Comparison of ENCODE assay signal across 13 cellular contexts in the genomic region with DNA sequence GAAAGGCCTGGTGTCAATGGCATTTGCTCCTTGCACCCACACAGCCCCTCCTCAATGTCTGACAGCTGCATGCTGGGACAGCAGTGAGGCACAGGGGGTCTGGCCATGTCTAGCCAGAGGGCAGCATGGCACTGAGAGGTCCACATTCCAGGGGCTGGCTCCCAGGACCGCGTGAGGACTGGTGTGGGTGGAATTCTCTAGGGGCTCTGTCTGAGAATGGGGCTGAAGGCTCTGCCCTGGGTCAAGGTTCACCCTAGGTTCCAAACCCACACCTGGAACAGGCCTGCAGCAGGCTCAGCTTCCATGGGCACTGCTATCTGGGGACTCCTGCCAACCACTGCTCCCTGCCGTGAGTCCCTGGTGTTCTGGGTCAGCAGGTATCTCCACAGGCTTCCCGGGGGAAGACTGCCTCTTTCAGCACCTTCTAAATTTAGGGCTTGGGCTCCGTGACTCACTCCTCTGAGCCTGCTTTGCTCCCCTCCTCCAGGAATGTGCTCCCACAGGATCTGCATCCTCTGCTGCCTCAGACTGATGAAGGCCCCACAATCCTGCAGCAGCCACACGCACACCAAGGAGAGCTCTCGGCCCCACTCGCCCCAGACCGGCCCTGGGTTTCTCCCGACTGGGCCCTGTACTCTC. TPM values are rescaled to one million over a fixed set of nuclear protein-coding genes. Genes with fewer than 3 reads are reported as not detected.
DNase-seq lines count a peak whose midpoint lies in the region; ATAC-seq and TF ChIP-seq lines count a peak whose summit lies in the region.
"Had no signal": no experiment of that assay in that cellular context is flagged by ENCODE, and none has a peak within 500 bp of the region (broad histone marks: within the 10 kb centered on the region; RNA-seq: fewer than 3 reads in every experiment).

No MANE protein-coding gene starts in this region.

- no peak overlapping the region for H3K14ac ChIP-seq in neuronal stem cell (ENCODE audit: low read length)

- H3K4me1 ChIP-seq in liver (ENCODE audit: control insufficient read depth in 4 of 4, insufficient read depth in 4 of 4, low read length in 3 of 4) = peaks cover 16 to 59% (median 50%) of the 10 kb centered on the region in 4 donors
- H3K4me1 ChIP-seq in uterus = peaks cover 8 to 9% of the 10 kb centered on the region in 2 donors
- peaks cover 24% of the 10 kb centered on the region for H3K4me1 ChIP-seq in Karpas-422 (ENCODE audit: low read length)
- H3K4me1 ChIP-seq in neuronal stem cell (ENCODE audit: control insufficient read depth in 2 of 2, insufficient read depth in 1 of 2, low read depth in 1 of 2, low read length in 2 of 2) = peaks cover 15 to 18% of the 10 kb centered on the region in 2 donors

- no peak overlapping the region for H2BK15ac ChIP-seq in neuronal stem cell (ENCODE audit: low read length)

- no peaks in the 10 kb centered on the region for H3K36me3 Mint-ChIP-seq in activated naive CD4-positive, alpha-beta T cell treated with anti-CD3 and anti-CD28 coated beads, Interleukin-2, amount 50 U/mL, for 24 hours
- H3K36me3 Mint-ChIP-seq: naive thymus-derived CD8-positive, alpha-beta T cell had no signal

- H2BK120ac ChIP-seq in neuronal stem cell (ENCODE audit: low read depth, low read length) = no peak overlapping the region

- no peak for DNase-seq in activated naive CD4-positive, alpha-beta T cell treated with anti-CD3 and anti-CD28 coated beads, Interleukin-2, amount 50 U/mL, for 16 hours
- DNase-seq in coronary artery (ENCODE audit: low spot score) (no peak), uterus (peak in 1 of 2 donors; percentile 70), Karpas-422 (no peak), neuronal stem cell (ENCODE audit: low spot score) (no peak)
- DNase-seq: activated CD4-positive, alpha-beta T cell treated with anti-CD3 and anti-CD28 coated beads, Interleukin-2, amount 50 U/mL, for 48 hours; naive thymus-derived CD8-positive, alpha-beta T cell; stimulated activated CD4-positive, alpha-beta T cell treated with anti-CD3 and anti-CD28 coated beads, Interleukin-2, amount 100 ng/mL, for 48 hours; transverse colon had no signal

- no peak overlapping the region for H2BK12ac ChIP-seq in neuronal stem cell (ENCODE audit: low read length)

- TF ChIP-seq CTCF in coronary artery (IDR thresholded peaks at IDR 0.05) (no peak), liver (IDR thresholded peaks at IDR 0.05; ENCODE audit: low read depth, low read length, missing input control) (no peak), uterus (IDR thresholded peaks at IDR 0.05) (no peak)

- no peak overlapping the region for H2BK5ac ChIP-seq in neuronal stem cell (ENCODE audit: low read length)

- peaks cover 1% of the 10 kb centered on the region for H3K79me1 ChIP-seq in neuronal stem cell (ENCODE audit: low read depth, low read length)

- no peak overlapping the region for H4K91ac ChIP-seq in neuronal stem cell (ENCODE audit: low read depth, low read length, poor library complexity)

- H4K8ac ChIP-seq in neuronal stem cell (ENCODE audit: low read depth, low read length) = no peak overlapping the region

- H3K18ac ChIP-seq in neuronal stem cell (ENCODE audit: low read length) = no peak overlapping the region

- peak in 1 of 2 donors; percentile 29 for TF ChIP-seq RAD21 in liver (IDR thresholded peaks at IDR 0.05)

- H3K4me1 Mint-ChIP-seq in activated naive CD4-positive, alpha-beta T cell treated with anti-CD3 and anti-CD28 coated beads, Interleukin-2, amount 50 U/mL, for 24 hours = peaks cover 34% of the 10 kb centered on the region

- intact Hi-C loops in uterus (cut with DNase I; ENCODE audit: low total_unique reads) = loop anchor here (5.0 kb wide), 1 partner anchor 67 kb away; no protein-coding TSS in a partner anchor

- WGBS in liver = 56% methylated on average over 10 of the region's 10 CpGs
- no CpG with 5 or more reads among the region's 10 CpGs for WGBS in neuronal stem cell (ENCODE audit: extremely low coverage in 2 of 2, insufficient read length in 2 of 2, insufficient replicate concordance in 1 of 2), 2 donors

- H3K9me3 Mint-ChIP-seq in activated naive CD4-positive, alpha-beta T cell treated with anti-CD3 and anti-CD28 coated beads, Interleukin-2, amount 50 U/mL, for 24 hours = no peaks in the 10 kb centered on the region
- H3K9me3 Mint-ChIP-seq: naive thymus-derived CD8-positive, alpha-beta T cell had no signal

- no peak for TF ChIP-seq POLR2A in uterus (IDR thresholded peaks at IDR 0.05)

- H3K4me3 ChIP-seq in coronary artery = no peak overlapping the region
- H3K4me3 ChIP-seq in liver (ENCODE audit: low read depth in 1 of 3, low read length in 3 of 3) = no peak overlapping the region
- H3K4me3 ChIP-seq in uterus = no peak overlapping the region
- no peak overlapping the region for H3K4me3 ChIP-seq in Karpas-422 (ENCODE audit: low read length)
- no peak overlapping the region for H3K4me3 ChIP-seq in neuronal stem cell (ENCODE audit: low read length in 2 of 2)
- H3K4me3 ChIP-seq: A549, transverse colon had no signal

- H3K79me2 ChIP-seq in Karpas-422 (ENCODE audit: low read length) = no peaks in the 10 kb centered on the region

- H2AK5ac ChIP-seq in neuronal stem cell (ENCODE audit: low read depth, low read length) = no peak overlapping the region

- H3K4me3 Mint-ChIP-seq in activated naive CD4-positive, alpha-beta T cell treated with anti-CD3 and anti-CD28 coated beads, Interleukin-2, amount 50 U/mL, for 24 hours = no peak overlapping the region
- H3K4me3 Mint-ChIP-seq: naive thymus-derived CD8-positive, alpha-beta T cell had no signal

- H3K23ac ChIP-seq in neuronal stem cell (ENCODE audit: low read depth, low read length, poor library complexity) = no peak overlapping the region

- H3K9me3 ChIP-seq in liver (ENCODE audit: control insufficient read depth in 4 of 4, low read length in 3 of 4) (no peaks in the 10 kb centered on the region), uterus (no peaks in the 10 kb centered on the region), Karpas-422 (ENCODE audit: low read length) (no peaks in the 10 kb centered on the region), neuronal stem cell (replicated peaks in 1 of 2; ENCODE audit: control insufficient read depth in 2 of 2, insufficient read depth in 1 of 2, low read depth in 1 of 2, low read length in 2 of 2) (no peaks in the 10 kb centered on the region)
- H3K9me3 ChIP-seq: A549, transverse colon had no signal

- H3K27me3 ChIP-seq in liver (ENCODE audit: control insufficient read depth in 4 of 4, insufficient read depth in 4 of 4, low read length in 3 of 4) (no peaks in the 10 kb centered on the region), uterus (no peaks in the 10 kb centered on the region), Karpas-422 (ENCODE audit: low read length) (no peaks in the 10 kb centered on the region), neuronal stem cell (ENCODE audit: control insufficient read depth in 3 of 3, insufficient read depth in 3 of 3, low read depth in 1 of 3, low read length in 3 of 3) (no peaks in the 10 kb centered on the region)
- H3K27me3 ChIP-seq: transverse colon had no signal

- H3K4me2 ChIP-seq in Karpas-422 (ENCODE audit: low read depth, low read length, poor library complexity, severe bottlenecking) (no peak overlapping the region), neuronal stem cell (ENCODE audit: insufficient read depth, low read length, poor library complexity, severe bottlenecking) (no peak overlapping the region)
- H3K4me2 ChIP-seq: A549 had no signal

- H3K27ac Mint-ChIP-seq in activated naive CD4-positive, alpha-beta T cell treated with anti-CD3 and anti-CD28 coated beads, Interleukin-2, amount 50 U/mL, for 24 hours = peak overlapping the region; percentile 12

- ATAC-seq in HG03460 (IDR thresholded peaks at IDR 0.05; ENCODE audit: unreplicated experiment) = no peak
- ATAC-seq: A549; naive thymus-derived CD8-positive, alpha-beta T cell had no signal

- H3K27ac ChIP-seq in coronary artery = peak overlapping the region; percentile 77 to 89
- peak overlapping the region; percentile 44 to 54 for H3K27ac ChIP-seq in liver (ENCODE audit: low read depth in 1 of 2, low read length in 2 of 2)
- H3K27ac ChIP-seq in uterus = peak overlapping the region; percentile 55 to 78
- no peak overlapping the region for H3K27ac ChIP-seq in Karpas-422 (ENCODE audit: low read length)
- no peak overlapping the region for H3K27ac ChIP-seq in neuronal stem cell (replicated peaks; ENCODE audit: low read length)
- H3K27ac ChIP-seq: A549 had no signal

- H3K9me2 ChIP-seq in Karpas-422 (replicated peaks; ENCODE audit: insufficient read depth, low read length) = no peaks in the 10 kb centered on the region

- H3K4ac ChIP-seq in neuronal stem cell (ENCODE audit: low read length) = no peak overlapping the region

- no peaks in the 10 kb centered on the region for H3K36me3 ChIP-seq in liver (ENCODE audit: control insufficient read depth in 4 of 4, insufficient read depth in 3 of 4, low read depth in 1 of 4, low read length in 3 of 4)
- no peaks in the 10 kb centered on the region for H3K36me3 ChIP-seq in uterus
- no peaks in the 10 kb centered on the region for H3K36me3 ChIP-seq in Karpas-422 (ENCODE audit: insufficient read depth, low read length)
- no peaks in the 10 kb centered on the region for H3K36me3 ChIP-seq in neuronal stem cell (replicated peaks in 1 of 2; ENCODE audit: control insufficient read depth in 2 of 2, insufficient read depth in 2 of 2, low read length in 2 of 2)
- H3K36me3 ChIP-seq: transverse colon had no signal

- H4K20me1 ChIP-seq in Karpas-422 (ENCODE audit: insufficient read depth, low read depth, low read length) = no peaks in the 10 kb centered on the region

- H3K9ac ChIP-seq in liver (ENCODE audit: low read depth in 1 of 2, low read length in 2 of 2) = no peak overlapping the region
- no peak overlapping the region for H3K9ac ChIP-seq in Karpas-422 (ENCODE audit: low read length)
- no peak overlapping the region for H3K9ac ChIP-seq in neuronal stem cell (ENCODE audit: low read depth, low read length, poor library complexity)

- H2AFZ ChIP-seq in Karpas-422 (ENCODE audit: low read length) (no peak overlapping the region), neuronal stem cell (ENCODE audit: low read length) (no peak overlapping the region)

- H3K27me3 Mint-ChIP-seq in activated naive CD4-positive, alpha-beta T cell treated with anti-CD3 and anti-CD28 coated beads, Interleukin-2, amount 50 U/mL, for 24 hours = no peaks in the 10 kb centered on the region
- H3K27me3 Mint-ChIP-seq: naive thymus-derived CD8-positive, alpha-beta T cell had no signal

RNA-seq across cellular contexts. Expression of a gene that starts 4.2 kb away (rescaled TPM):
- total RNA-seq in liver = 100 to 1,000 TPM in 1 of 2 donors, 10 to 100 TPM in 1; 70.5 to 176 TPM
- polyA plus RNA-seq in liver = 100 to 1,000 TPM; 287 to 328 TPM
- total RNA-seq in uterus = 10 to 100 TPM; 19.1 to 85.3 (median 53.0) TPM
- 4.3 and 4.7 TPM in 2 replicates for total RNA-seq in Karpas-422 (2014; rRNA removed; shearing (Covaris generic); ENCODE audit: low replicate concordance)
- 19.9 TPM for polyA plus RNA-seq in neuronal stem cell (2013, experiment 1 of 2)
- polyA plus RNA-seq in neuronal stem cell (2013, experiment 2 of 2) = 17.9 TPM

RNA-seq across cellular contexts. Expression of a gene that starts 24.6 kb away (rescaled TPM):
- 10 to 100 TPM in 1 of 2 donors, 1 to 10 TPM in 1; 5.7 to 17.8 TPM for total RNA-seq in liver
- polyA plus RNA-seq in liver = 1 to 10 TPM; 4.7 to 9.0 TPM
- total RNA-seq in uterus = 10 to 100 TPM; 20.7 to 57.6 (median 32.3) TPM
- total RNA-seq in Karpas-422 (2014; rRNA removed; shearing (Covaris generic); ENCODE audit: low replicate concordance) = 14.8 and 20.2 TPM in 2 replicates
- 18.3 TPM for polyA plus RNA-seq in neuronal stem cell (2013, experiment 1 of 2)
- polyA plus RNA-seq in neuronal stem cell (2013, experiment 2 of 2) = 16.1 TPM

RNA-seq across cellular contexts. Expression of a gene that starts 37.4 kb away (rescaled TPM):
- total RNA-seq in liver (10 to 100 TPM; 59.8 to 77.8 TPM), uterus (100 to 1,000 TPM in 1 of 4 donors, 10 to 100 TPM in 3; 21.3 to 222 (median 70.4) TPM)
- polyA plus RNA-seq in liver = 10 to 100 TPM; 14.4 to 27.2 TPM
- total RNA-seq in Karpas-422 (2014; rRNA removed; shearing (Covaris generic); ENCODE audit: low replicate concordance) = 76.1 and 103 TPM in 2 replicates
- 15.2 TPM for polyA plus RNA-seq in neuronal stem cell (2013, experiment 1 of 2)
- 15.9 TPM for polyA plus RNA-seq in neuronal stem cell (2013, experiment 2 of 2)

Comparison
In these comparisons a context has a peak if more than half of its experiments do, and no peak if none do; other contexts are left out.
1. H3K27ac ChIP-seq: peak in coronary artery (2 of 2), liver (2 of 2) and uterus (2 of 2); none in Karpas-422 (single experiment) and neuronal stem cell (single experiment).